Comparison of ENCODE assay signal across 14 cellular contexts in genomic region chr3:129039271-129040038, GRCh38. TPM values are rescaled to one million over a fixed set of nuclear protein-coding genes. Genes with fewer than 3 reads are reported as not detected.
DNase-seq lines count a peak whose midpoint lies in the region; ATAC-seq and TF ChIP-seq lines count a peak whose summit lies in the region.
"Had no signal": no experiment of that assay in that cellular context is flagged by ENCODE, and none has a peak within 500 bp of the region (broad histone marks: within the 10 kb centered on the region; RNA-seq: fewer than 3 reads in every experiment).

No MANE protein-coding gene starts in this region.

- no peak overlapping the region for H3K4me3 Mint-ChIP-seq in activated CD8-positive, alpha-beta T cell treated with anti-CD3 and anti-CD28 coated beads, Interleukin-2, amount 10 ng/mL, durations not matched to agents 7 days and 5 days
- H3K4me3 Mint-ChIP-seq: central memory CD8-positive, alpha-beta T cell; stimulated activated naive B cell treated with anti-CD40 and anti-IgM and Interleukin-4, amounts not matched to agents 10 μg/mL and 1 μg/mL and 100 μg/mL, for 72 hours had no signal

- no peak overlapping the region for H3K27ac Mint-ChIP-seq in activated CD8-positive, alpha-beta T cell treated with anti-CD3 and anti-CD28 coated beads, Interleukin-2, amount 10 ng/mL, durations not matched to agents 7 days and 5 days
- H3K27ac Mint-ChIP-seq: stimulated activated naive B cell treated with anti-CD40 and anti-IgM and Interleukin-4, amounts not matched to agents 10 μg/mL and 1 μg/mL and 100 μg/mL, for 72 hours had no signal

- H3K4me3 ChIP-seq in SK-N-SH (ENCODE audit: low read depth in 2 of 2, low read length in 1 of 2) (no peak overlapping the region; a peak in 1 of 4 replicates), lower lobe of right lung (no peak overlapping the region)
- H3K4me3 ChIP-seq: GM23248 had no signal

- no peak for TF ChIP-seq EP300 in SK-N-SH (IDR thresholded peaks at IDR 0.05; ENCODE audit: borderline replicate concordance in 1 of 2, low read depth in 1 of 2, low read length in 1 of 2)

- H3K9me2 ChIP-seq in SK-N-SH = no peaks in the 10 kb centered on the region

- H3K9me3 ChIP-seq in SK-N-SH (0 out of 2 replicates have a peak, but pooled peaks cover 3% of the 10 kb centered on the region), lower lobe of right lung (no peaks in the 10 kb centered on the region)

- peaks cover 20% of the 10 kb centered on the region for H3K27me3 Mint-ChIP-seq in activated CD8-positive, alpha-beta T cell treated with anti-CD3 and anti-CD28 coated beads, Interleukin-2, amount 10 ng/mL, durations not matched to agents 7 days and 5 days (ENCODE audit: low read depth)

- no peak overlapping the region for H2AFZ ChIP-seq in SK-N-SH (ENCODE audit: low read depth)
- H2AFZ ChIP-seq: GM23248 had no signal

- H4K20me1 ChIP-seq in SK-N-SH (ENCODE audit: insufficient read depth) = no peaks in the 10 kb centered on the region

- H3K4me1 Mint-ChIP-seq in activated CD8-positive, alpha-beta T cell treated with anti-CD3 and anti-CD28 coated beads, Interleukin-2, amount 10 ng/mL, durations not matched to agents 7 days and 5 days (ENCODE audit: low read depth) = peaks cover 25% of the 10 kb centered on the region
- H3K4me1 Mint-ChIP-seq: central memory CD8-positive, alpha-beta T cell had no signal

- no peaks in the 10 kb centered on the region for H3K9me3 Mint-ChIP-seq in activated CD8-positive, alpha-beta T cell treated with anti-CD3 and anti-CD28 coated beads, Interleukin-2, amount 10 ng/mL, durations not matched to agents 7 days and 5 days (ENCODE audit: insufficient read depth)
- H3K9me3 Mint-ChIP-seq: central memory CD8-positive, alpha-beta T cell had no signal

- 55% methylated on average over 7 of the region's 14 CpGs for WGBS in SK-N-SH (ENCODE audit: low lambda C conversion rate)

- CTCF ChIA-PET in SK-N-SH (lab: Yijun Ruan, JAX) (interaction anchor here (0.5 to 8.6 kb wide), 5 partner anchors 12 to 69 kb away, joined by 3 to 64 read pairs (median 12); no protein-coding TSS in a partner anchor), GM10248 (lab: Yijun Ruan, JAX) (interaction anchor here (1.6 to 3.9 kb wide), 3 partner anchors 13 to 206 kb away, joined by 4 to 27 read pairs (median 9); no protein-coding TSS in a partner anchor)
- CTCF ChIA-PET in activated CD8-positive, alpha-beta T cell treated with anti-CD3 and anti-CD28 coated beads, Interleukin-2, amount 10 ng/mL, durations not matched to agents 7 days and 5 days (lab: Charles Lee) = interaction anchor here (1.2 kb wide), 1 partner anchor 69 kb away, joined by 3 read pairs; no protein-coding TSS in a partner anchor

- H3K27me3 ChIP-seq in SK-N-SH (ENCODE audit: insufficient read depth) (peaks cover 5% of the 10 kb centered on the region; the same call in 1 of the 2 replicates), lower lobe of right lung (ENCODE audit: low read depth) (no peaks in the 10 kb centered on the region)

- intact Hi-C loops in lower lobe of right lung (cut with DNase I) = loop anchor here (10.0 kb wide), 1 partner anchor 65 kb away; no protein-coding TSS in a partner anchor

- H3K27ac ChIP-seq in SK-N-SH (ENCODE audit: low read depth in 2 of 2, low read length in 1 of 2) (peak overlapping the region in 1 of 2 experiments; percentile 43; a peak in 1 of 4 replicates), lower lobe of right lung (no peak overlapping the region)
- H3K27ac ChIP-seq: GM23248 had no signal

- H3K4me2 ChIP-seq in SK-N-SH = no peak overlapping the region

- H3K36me3 ChIP-seq in SK-N-SH (replicated peaks in 1 of 2; ENCODE audit: control insufficient read depth in 1 of 2, insufficient read depth in 2 of 2, low read length in 1 of 2) (no peaks in the 10 kb centered on the region), lower lobe of right lung (peaks cover 5% of the 10 kb centered on the region)

- peak; percentile 11 to 23 for ATAC-seq in lower lobe of right lung
- ATAC-seq in activated CD8-positive, alpha-beta T cell treated with anti-CD3 and anti-CD28 coated beads, Interleukin-2, amount 10 ng/mL, durations not matched to agents 7 days and 5 days = no peak
- ATAC-seq in stimulated activated naive CD8-positive, alpha-beta T cell treated with anti-CD3 and anti-CD28 coated beads, Interleukin-15, Interleukin-2, amounts not matched to agents 100 U/mL and 50 U/mL, for 24 hours = no peak
- ATAC-seq: stimulated activated naive B cell treated with anti-CD40 and anti-IgM and Interleukin-4, amounts not matched to agents 10 μg/mL and 1 μg/mL and 100 μg/mL, for 72 hours had no signal

- no peak for TF ChIP-seq RAD21 in SK-N-SH (IDR thresholded peaks at IDR 0.05; ENCODE audit: low read length)

- DNase-seq in DMS79 (lab: John Stamatoyannopoulos, UW) (peak; percentile 50), NCI-H146 treated with DMSO at 0.1 percent for 48 hours (lab: John Stamatoyannopoulos, UW; ENCODE audit: unreplicated experiment) (peak; percentile 86), SK-N-SH (peak; percentile 88), lower lobe of right lung (no peak), GM10248 (ENCODE audit: extremely low spot score) (no peak)
- no peak for DNase-seq in activated CD8-positive, alpha-beta T cell treated with anti-CD3 and anti-CD28 coated beads, Interleukin-2, amount 10 ng/mL, durations not matched to agents 7 days and 5 days
- no peak for DNase-seq in stimulated activated naive CD8-positive, alpha-beta T cell treated with anti-CD3 and anti-CD28 coated beads, Interleukin-15, Interleukin-2, amounts not matched to agents 100 U/mL and 50 U/mL, for 24 hours
- no peak for DNase-seq in stimulated activated naive CD4-positive, alpha-beta T cell treated with Interleukin-2 at 50 U/mL for 16 hours (lab: John Stamatoyannopoulos, UW)
- DNase-seq: foreskin melanocyte; GM23248; NCI-H526 treated with DMSO at 0.1 percent for 48 hours; stimulated activated naive B cell treated with anti-CD40 and anti-IgM and Interleukin-4, amounts not matched to agents 10 μg/mL and 1 μg/mL and 100 μg/mL, for 72 hours; T1000 had no signal

- H3K79me2 ChIP-seq in SK-N-SH (ENCODE audit: insufficient read depth) = no peaks in the 10 kb centered on the region

- H3K4me1 ChIP-seq in SK-N-SH (ENCODE audit: control insufficient read depth in 1 of 2, insufficient read depth in 2 of 2, low read depth in 1 of 2, low read length in 1 of 2) = peaks cover 0 to 15% of the 10 kb centered on the region in 2 experiments; a peak in 1 of 4 replicates
- no peaks in the 10 kb centered on the region for H3K4me1 ChIP-seq in lower lobe of right lung

- POLR2A ChIA-PET in SK-N-SH (lab: Yijun Ruan, JAX) = no interaction called here
- POLR2A ChIA-PET in activated CD8-positive, alpha-beta T cell treated with anti-CD3 and anti-CD28 coated beads, Interleukin-2, amount 10 ng/mL, durations not matched to agents 7 days and 5 days (lab: Charles Lee) = interaction anchor here (0.8 to 1.5 kb wide), 2 partner anchors 62 to 81 kb away, joined by 3 to 6 read pairs; no protein-coding TSS in a partner anchor
- POLR2A ChIA-PET in GM10248 (lab: Yijun Ruan, JAX) = no interaction called here

- no peaks in the 10 kb centered on the region for H3K36me3 Mint-ChIP-seq in activated CD8-positive, alpha-beta T cell treated with anti-CD3 and anti-CD28 coated beads, Interleukin-2, amount 10 ng/mL, durations not matched to agents 7 days and 5 days (ENCODE audit: low read depth)

- no peak overlapping the region for H3K9ac ChIP-seq in SK-N-SH
- H3K9ac ChIP-seq: GM23248 had no signal

- TF ChIP-seq CTCF in SK-N-SH (IDR thresholded peaks at IDR 0.05) = no peak
- TF ChIP-seq CTCF in lower lobe of right lung (IDR thresholded peaks at IDR 0.05) = no peak
- no peak for TF ChIP-seq CTCF in GM10248 (IDR thresholded peaks at IDR 0.05; ENCODE audit: control extremely low read depth, extremely low read depth, low read depth, missing control alignments)

- H3F3A ChIP-seq in SK-N-SH (replicated peaks; ENCODE audit: insufficient read depth) = no peaks in the 10 kb centered on the region

TF ChIP-seq in SK-N-SH, 30 proteins besides CTCF, POLR2A, EP300 and RAD21:
- TF ChIP-seq TEAD4 (IDR thresholded peaks at IDR 0.05; ENCODE audit: borderline replicate concordance, insufficient read depth) (no peak), NFIC (IDR thresholded peaks at IDR 0.05; ENCODE audit: borderline replicate concordance) (peak; percentile 63; the same call in 1 of the 2 replicates)

RNA-seq across cellular contexts. Expression of gene GP9, which starts 21.1 kb away (rescaled TPM):
- not detected in 2 replicates for polyA plus RNA-seq in SK-N-SH (2012; rRNA removed)
- polyA plus RNA-seq in SK-N-SH (2012; cell fraction: cytosol; rRNA removed) = not detected in 2 replicates
- polyA plus RNA-seq in SK-N-SH (2012; cell fraction: nucleus; rRNA removed) = not detected in 2 replicates
- 2.6 TPM for total RNA-seq in lower lobe of right lung
- total RNA-seq in activated CD8-positive, alpha-beta T cell treated with anti-CD3 and anti-CD28 coated beads, Interleukin-2, amount 10 ng/mL, durations not matched to agents 7 days and 5 days = not detected
- total RNA-seq: GM23248 had no signal
- polyA plus RNA-seq: GM23248 had no signal

RNA-seq across cellular contexts. Expression of gene EFCC1, which starts 38.4 kb away (rescaled TPM):
- not detected in 2 replicates for polyA plus RNA-seq in SK-N-SH (2012; rRNA removed)
- not detected in 2 replicates for polyA plus RNA-seq in SK-N-SH (2012; cell fraction: cytosol; rRNA removed)
- not detected in 2 replicates for polyA plus RNA-seq in SK-N-SH (2012; cell fraction: nucleus; rRNA removed)
- 12.1 TPM for total RNA-seq in lower lobe of right lung
- total RNA-seq in activated CD8-positive, alpha-beta T cell treated with anti-CD3 and anti-CD28 coated beads, Interleukin-2, amount 10 ng/mL, durations not matched to agents 7 days and 5 days = under 1 TPM; 0.13 to 0.21 TPM
- total RNA-seq: GM23248 had no signal
- polyA plus RNA-seq: GM23248 had no signal

RNA-seq across cellular contexts. Expression of gene CFAP92, which starts 45.6 kb away (rescaled TPM):
- not detected in 2 replicates for polyA plus RNA-seq in SK-N-SH (2012; rRNA removed)
- 0.04 and 0.07 TPM in 2 replicates for polyA plus RNA-seq in SK-N-SH (2012; cell fraction: cytosol; rRNA removed)
- not detected in 2 replicates for polyA plus RNA-seq in SK-N-SH (2012; cell fraction: nucleus; rRNA removed)
- 2.0 TPM for total RNA-seq in lower lobe of right lung
- under 1 TPM; 0.18 to 0.26 TPM for total RNA-seq in activated CD8-positive, alpha-beta T cell treated with anti-CD3 and anti-CD28 coated beads, Interleukin-2, amount 10 ng/mL, durations not matched to agents 7 days and 5 days
- total RNA-seq: GM23248 had no signal
- polyA plus RNA-seq: GM23248 had no signal

Comparison
In these comparisons a context has a peak if more than half of its experiments do, and no peak if none do; other contexts are left out.
1. DNase-seq: peak in DMS79 (single experiment), NCI-H146 treated with DMSO at 0.1 percent for 48 hours (single experiment) and SK-N-SH (single experiment); none in lower lobe of right lung (single experiment), activated CD8-positive, alpha-beta T cell treated with anti-CD3 and anti-CD28 coated beads, Interleukin-2, amount 10 ng/mL, durations not matched to agents 7 days and 5 days (single experiment), GM10248 (single experiment), stimulated activated naive CD8-positive, alpha-beta T cell treated with anti-CD3 and anti-CD28 coated beads, Interleukin-15, Interleukin-2, amounts not matched to agents 100 U/mL and 50 U/mL, for 24 hours (single experiment) and stimulated activated naive CD4-positive, alpha-beta T cell treated with Interleukin-2 at 50 U/mL for 16 hours (single experiment).
2. ATAC-seq: peak in lower lobe of right lung (2 of 2); none in activated CD8-positive, alpha-beta T cell treated with anti-CD3 and anti-CD28 coated beads, Interleukin-2, amount 10 ng/mL, durations not matched to agents 7 days and 5 days (single experiment) and stimulated activated naive CD8-positive, alpha-beta T cell treated with anti-CD3 and anti-CD28 coated beads, Interleukin-15, Interleukin-2, amounts not matched to agents 100 U/mL and 50 U/mL, for 24 hours (single experiment).
3. RNA of gene EFCC1, which starts 38.4 kb away (total RNA-seq): 12.1 TPM in lower lobe of right lung (single experiment); 0.13 to 0.21 TPM in activated CD8-positive, alpha-beta T cell treated with anti-CD3 and anti-CD28 coated beads, Interleukin-2, amount 10 ng/mL, durations not matched to agents 7 days and 5 days; every median in the first group is over 10 times any median in the second.